ENCODE assay signal across 22 cellular contexts in the genomic region with DNA sequence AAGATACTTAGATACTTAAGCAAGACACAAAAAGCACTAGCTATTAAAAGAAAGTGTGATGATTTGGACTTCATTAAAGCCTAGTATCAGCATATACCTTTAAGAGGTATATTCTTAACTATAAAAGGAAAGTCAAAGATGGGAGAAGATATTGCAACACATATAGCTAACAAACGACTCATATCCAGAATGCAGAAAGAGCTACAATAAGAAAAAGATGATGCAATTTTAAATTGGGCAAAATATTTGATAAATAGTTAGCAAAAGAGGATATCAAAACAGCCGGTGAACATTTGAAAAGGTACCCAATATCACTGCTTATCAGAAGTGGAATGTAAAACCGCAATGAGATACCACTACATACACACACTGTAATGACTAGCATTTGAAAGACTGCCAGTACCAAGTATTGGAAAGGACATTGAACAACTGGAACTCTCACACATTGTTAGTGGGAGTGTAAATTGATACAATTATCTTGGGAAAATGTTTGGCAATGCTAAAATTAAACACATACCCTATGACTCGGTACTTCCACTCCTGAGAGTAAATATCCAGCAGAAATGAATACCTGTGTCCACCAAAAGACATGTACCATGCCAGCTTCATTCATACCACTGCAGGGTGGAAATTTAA. TPM values are rescaled to one million over a fixed set of nuclear protein-coding genes. Genes with fewer than 3 reads are reported as not detected.
"Had no signal": no experiment of that assay in that cellular context is flagged by ENCODE, and none has a peak within 500 bp of the region (broad histone marks: within the 10 kb centered on the region; RNA-seq: fewer than 3 reads in every experiment).

No MANE protein-coding gene starts in this region.

- ATAC-seq: activated naive CD4-positive, alpha-beta T cell treated with anti-CD3 and anti-CD28 coated beads, Interleukin-2, amount 50 U/mL, for 72 hours; activated T-cell treated with anti-CD3 and anti-CD28 coated beads, Interleukin-2, amount 50 U/mL, for 4 hours; left lung; natural killer cell treated with Interleukin-12 subunit alpha and Interleukin-12 subunit beta and Interleukin-15 and Interleukin-18, amount 100 ng/mL, for 72 hours; sciatic nerve had no signal

- H3K27ac ChIP-seq: coronary artery, left lung, psoas muscle, upper lobe of left lung had no signal

- H3K4me3 ChIP-seq: coronary artery, left lung, psoas muscle, upper lobe of left lung had no signal

- H3K9me3 ChIP-seq: left lung, psoas muscle, upper lobe of left lung had no signal

- H3K9me3 Mint-ChIP-seq: activated CD4-positive, alpha-beta memory T cell treated with anti-CD3 and anti-CD28 coated beads for 36 hours; activated naive CD4-positive, alpha-beta T cell treated with anti-CD3 and anti-CD28 coated beads, Interleukin-2, amount 50 U/mL, for 72 hours; activated T-cell treated with anti-CD3 and anti-CD28 coated beads, Interleukin-2, amount 50 U/mL, for 4 hours; memory B cell; natural killer cell treated with Interleukin-12 subunit alpha and Interleukin-12 subunit beta and Interleukin-15 and Interleukin-18, amount 100 ng/mL, for 72 hours had no signal

- H3K4me3 Mint-ChIP-seq: activated CD4-positive, alpha-beta memory T cell treated with anti-CD3 and anti-CD28 coated beads for 36 hours; activated T-cell treated with anti-CD3 and anti-CD28 coated beads, Interleukin-2, amount 50 U/mL, for 4 hours; memory B cell; natural killer cell treated with Interleukin-12 subunit alpha and Interleukin-12 subunit beta and Interleukin-15 and Interleukin-18, amount 100 ng/mL, for 72 hours had no signal

- H3K36me3 Mint-ChIP-seq: activated CD4-positive, alpha-beta memory T cell treated with anti-CD3 and anti-CD28 coated beads for 36 hours; activated naive CD4-positive, alpha-beta T cell treated with anti-CD3 and anti-CD28 coated beads, Interleukin-2, amount 50 U/mL, for 72 hours; natural killer cell treated with Interleukin-12 subunit alpha and Interleukin-12 subunit beta and Interleukin-15 and Interleukin-18, amount 100 ng/mL, for 72 hours had no signal

- H3K4me1 Mint-ChIP-seq: memory B cell had no signal

- H3K27ac Mint-ChIP-seq: activated CD4-positive, alpha-beta memory T cell treated with anti-CD3 and anti-CD28 coated beads for 36 hours; activated naive CD4-positive, alpha-beta T cell treated with anti-CD3 and anti-CD28 coated beads, Interleukin-2, amount 50 U/mL, for 72 hours; memory B cell; natural killer cell treated with Interleukin-12 subunit alpha and Interleukin-12 subunit beta and Interleukin-15 and Interleukin-18, amount 100 ng/mL, for 72 hours had no signal

- H3K4me1 ChIP-seq: left lung, psoas muscle, upper lobe of left lung had no signal

- H3K36me3 ChIP-seq: left lung, upper lobe of left lung had no signal

- H3K27me3 ChIP-seq: left lung, upper lobe of left lung had no signal

- FAIRE-seq: keratinocyte had no signal

- DNase-seq: activated CD4-positive, alpha-beta memory T cell treated with anti-CD3 and anti-CD28 coated beads for 36 hours; activated effector memory CD4-positive, alpha-beta T cell treated with anti-CD3 and anti-CD28 coated beads, Interleukin-2, amount 50 U/mL, for 16 hours; activated T-cell treated with anti-CD3 and anti-CD28 coated beads, Interleukin-2, amount 50 U/mL, for 4 hours; anterior cingulate cortex; effector CD8-positive, alpha-beta T cell; head of caudate nucleus; left lung; nucleus accumbens; psoas muscle; stimulated activated CD4-positive, alpha-beta T cell treated with anti-CD3 and anti-CD28 coated beads, Interleukin-12 subunit alpha, Interleukin-12 subunit beta, amount 100 ng/mL, for 4 hours; stimulated activated naive CD4-positive, alpha-beta T cell; substantia nigra; upper lobe of left lung had no signal

RNA-seq across cellular contexts. Expression of gene MUC22, which starts 25.7 kb away (rescaled TPM):
- total RNA-seq: activated CD4-positive, alpha-beta memory T cell treated with anti-CD3 and anti-CD28 coated beads for 36 hours; activated naive CD4-positive, alpha-beta T cell treated with anti-CD3 and anti-CD28 coated beads, Interleukin-2, amount 50 U/mL, for 72 hours; activated T-cell treated with anti-CD3 and anti-CD28 coated beads, Interleukin-2, amount 50 U/mL, for 4 hours; cardiac septum; natural killer cell treated with Interleukin-12 subunit alpha and Interleukin-12 subunit beta and Interleukin-15 and Interleukin-18, amount 100 ng/mL, for 72 hours; sciatic nerve; T-helper 2 cell treated with Interferon-gamma antibody and Interleukin-4, amounts not matched to agents 100 ng/mL and 5 ng/mL, for 36 hours had no signal
- polyA plus RNA-seq: keratinocyte had no signal

RNA-seq across cellular contexts. Expression of gene MUC21, which starts 52.5 kb away (rescaled TPM):
- total RNA-seq: activated CD4-positive, alpha-beta memory T cell treated with anti-CD3 and anti-CD28 coated beads for 36 hours; activated naive CD4-positive, alpha-beta T cell treated with anti-CD3 and anti-CD28 coated beads, Interleukin-2, amount 50 U/mL, for 72 hours; activated T-cell treated with anti-CD3 and anti-CD28 coated beads, Interleukin-2, amount 50 U/mL, for 4 hours; cardiac septum; epithelial cell of proximal tubule; natural killer cell treated with Interleukin-12 subunit alpha and Interleukin-12 subunit beta and Interleukin-15 and Interleukin-18, amount 100 ng/mL, for 72 hours; psoas muscle; T-helper 2 cell treated with Interferon-gamma antibody and Interleukin-4, amounts not matched to agents 100 ng/mL and 5 ng/mL, for 36 hours had no signal
- polyA plus RNA-seq: keratinocyte had no signal
